20 cellular contexts compared by ENCODE assay signal in the genomic region with DNA sequence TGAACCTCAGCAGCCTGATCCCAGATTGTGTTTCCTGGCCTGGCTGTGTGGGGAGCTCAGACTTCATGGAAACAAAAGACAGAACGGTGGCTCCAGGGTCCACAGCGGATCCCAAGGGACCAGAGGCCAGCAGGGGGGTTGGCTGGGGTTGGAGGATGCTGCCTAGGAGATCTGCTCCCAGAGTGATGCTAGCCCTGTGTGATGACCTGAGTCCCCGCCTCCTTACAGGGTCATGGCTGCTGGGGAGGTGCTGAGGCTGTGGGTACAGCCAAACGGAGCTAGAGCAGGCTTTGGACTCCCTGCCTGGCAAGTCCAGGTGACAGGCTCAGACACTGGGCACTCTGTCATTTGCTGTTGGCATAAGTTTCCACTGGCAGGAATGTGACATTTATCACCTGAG. TPM values are rescaled to one million over a fixed set of nuclear protein-coding genes. Genes with fewer than 3 reads are reported as not detected.
A peak's percentile ranks its signal among the peaks of the same experiment; 100 is the strongest.
DNase-seq lines count a peak whose midpoint lies in the region; ATAC-seq, FAIRE-seq and TF ChIP-seq lines count a peak whose summit lies in the region.
"Had no signal": no experiment of that assay in that cellular context is flagged by ENCODE, and none has a peak within 500 bp of the region (broad histone marks: within the 10 kb centered on the region; RNA-seq: fewer than 3 reads in every experiment).

No MANE protein-coding gene starts in this region.

- peak; percentile 13 for ATAC-seq in left lobe of liver
- no peak for ATAC-seq in HG03520 (IDR thresholded peaks at IDR 0.05; ENCODE audit: unreplicated experiment)
- ATAC-seq: HepG2 had no signal

- peak overlapping the region in 10 of 11 experiments; percentile 31 to 87 (median 67); a peak in 17 of 22 replicates for H3K4me2 ChIP-seq in BLaER1 treated with 17β-estradiol and CSF1 and Interleukin-3, amounts not matched to agents 10 nM and 100 nM
- no peak overlapping the region for H3K4me2 ChIP-seq in mesendoderm (ENCODE audit: low read length)
- H3K4me2 ChIP-seq: KMS-11, PC-9 had no signal

- H2BK15ac ChIP-seq in mesendoderm (replicated peaks; ENCODE audit: low read depth) = no peak overlapping the region

- peak; percentile 5 for FAIRE-seq in GM12891 (lab: Jason Lieb, UNC)
- FAIRE-seq: GM18507, H1, HepG2 had no signal

- no peak overlapping the region for H3K27ac ChIP-seq in BLaER1 treated with 17β-estradiol and CSF1 and Interleukin-3, amounts not matched to agents 10 nM and 100 nM
- no peak overlapping the region for H3K27ac ChIP-seq in mesendoderm (ENCODE audit: low read depth, low read length)
- H3K27ac ChIP-seq: KMS-11, PC-9 had no signal

- no peak overlapping the region for H3K4me3 ChIP-seq in BLaER1 treated with 17β-estradiol and CSF1 and Interleukin-3, amounts not matched to agents 10 nM and 100 nM
- no peak overlapping the region for H3K4me3 ChIP-seq in mesendoderm (ENCODE audit: low read length)
- H3K4me3 ChIP-seq: PC-9 had no signal

- H3K79me1 ChIP-seq in mesendoderm (ENCODE audit: low read length) = no peaks in the 10 kb centered on the region

- DNase-seq in GM12891 (ENCODE audit: insufficient read length, low spot score) = no peak
- no peak for DNase-seq in activated T-helper 1 cell treated with anti-CD3 and anti-CD28 coated beads, Interleukin-12 subunit alpha, Interleukin-12 subunit beta, Interleukin-2, Interleukin-4 antibody, amounts not matched to agents 30 ng/mL and 10 ng/mL and 1 ng/mL, durations not matched to agents 14 hours and 24 hours and 36 hours (ENCODE audit: low spot score)
- no peak for DNase-seq in left lobe of liver (ENCODE audit: low spot score)
- DNase-seq in activated naive CD4-positive, alpha-beta T cell treated with anti-CD3 and anti-CD28 coated beads, Interleukin-2, amount 10 ng/mL, durations not matched to agents 7 days and 5 days = no peak
- DNase-seq in KBM-7 = no peak
- no peak for DNase-seq in mesendoderm
- DNase-seq: CD4-positive, alpha-beta memory T cell; DMS53; EL; NCI-H1417 treated with DMSO at 0.1 percent for 48 hours; NCI-H187 treated with DMSO at 0.1 percent for 48 hours; NCI-H226; NCI-H524 treated with DMSO at 0.1 percent for 48 hours; PC-9 had no signal

- peaks cover 78% of the 10 kb centered on the region for H3K4me1 Mint-ChIP-seq in activated T-helper 1 cell treated with anti-CD3 and anti-CD28 coated beads, Interleukin-12 subunit alpha, Interleukin-12 subunit beta, Interleukin-2, Interleukin-4 antibody, amounts not matched to agents 30 ng/mL and 10 ng/mL and 1 ng/mL, durations not matched to agents 14 hours and 24 hours and 36 hours (ENCODE audit: low read depth)
- H3K4me1 Mint-ChIP-seq in activated naive CD4-positive, alpha-beta T cell treated with anti-CD3 and anti-CD28 coated beads, Interleukin-2, amount 10 ng/mL, durations not matched to agents 7 days and 5 days = peaks cover 58% of the 10 kb centered on the region

- WGBS in mesendoderm (ENCODE audit: extremely low coverage, insufficient coverage, low lambda C conversion rate) = no CpG with 5 or more reads among the region's 4 CpGs

- H3K9me3 ChIP-seq in BLaER1 treated with 17β-estradiol and CSF1 and Interleukin-3, amounts not matched to agents 10 nM and 100 nM (replicated peaks in 1 of 11) = no peaks in the 10 kb centered on the region

- H3K79me2 ChIP-seq in mesendoderm (ENCODE audit: control insufficient read depth, insufficient read depth, low read length) = no peaks in the 10 kb centered on the region

- no peak overlapping the region for H4K8ac ChIP-seq in mesendoderm (ENCODE audit: low read depth, low read length)

- peaks cover 0 to 37% (median 0%) of the 10 kb centered on the region in 11 experiments; a peak in 7 of 22 replicates for H4K20me1 ChIP-seq in BLaER1 treated with 17β-estradiol and CSF1 and Interleukin-3, amounts not matched to agents 10 nM and 100 nM

- CTCF ChIA-PET in activated naive CD4-positive, alpha-beta T cell treated with anti-CD3 and anti-CD28 coated beads, Interleukin-2, amount 10 ng/mL, durations not matched to agents 7 days and 5 days (lab: Charles Lee) = interaction anchor here (1.2 to 2.0 kb wide), 3 partner anchors 9 to 160 kb away, joined by 4 to 5 read pairs (median 5); no protein-coding TSS in a partner anchor

- no peak overlapping the region for H3K4me3 Mint-ChIP-seq in activated T-helper 1 cell treated with anti-CD3 and anti-CD28 coated beads, Interleukin-12 subunit alpha, Interleukin-12 subunit beta, Interleukin-2, Interleukin-4 antibody, amounts not matched to agents 30 ng/mL and 10 ng/mL and 1 ng/mL, durations not matched to agents 14 hours and 24 hours and 36 hours
- no peak overlapping the region for H3K4me3 Mint-ChIP-seq in activated naive CD4-positive, alpha-beta T cell treated with anti-CD3 and anti-CD28 coated beads, Interleukin-2, amount 10 ng/mL, durations not matched to agents 7 days and 5 days
- H3K4me3 Mint-ChIP-seq: CD4-positive, alpha-beta memory T cell had no signal

- H3K36me3 Mint-ChIP-seq in activated T-helper 1 cell treated with anti-CD3 and anti-CD28 coated beads, Interleukin-12 subunit alpha, Interleukin-12 subunit beta, Interleukin-2, Interleukin-4 antibody, amounts not matched to agents 30 ng/mL and 10 ng/mL and 1 ng/mL, durations not matched to agents 14 hours and 24 hours and 36 hours (ENCODE audit: low read depth) = peaks cover 48% of the 10 kb centered on the region
- peaks cover 59% of the 10 kb centered on the region for H3K36me3 Mint-ChIP-seq in activated naive CD4-positive, alpha-beta T cell treated with anti-CD3 and anti-CD28 coated beads, Interleukin-2, amount 10 ng/mL, durations not matched to agents 7 days and 5 days

- peaks cover 0 to 20% (median 2%) of the 10 kb centered on the region in 11 experiments; a peak in 15 of 22 replicates for H3K27me3 ChIP-seq in BLaER1 treated with 17β-estradiol and CSF1 and Interleukin-3, amounts not matched to agents 10 nM and 100 nM
- no peaks in the 10 kb centered on the region for H3K27me3 ChIP-seq in mesendoderm (ENCODE audit: insufficient read depth, low read length, poor library complexity)

- H2BK120ac ChIP-seq in mesendoderm (ENCODE audit: low read depth, low read length) = no peak overlapping the region

- no peak overlapping the region for H3K23ac ChIP-seq in mesendoderm (ENCODE audit: low read length)

- H4K5ac ChIP-seq in mesendoderm (ENCODE audit: low read length) = no peak overlapping the region

- H2BK5ac ChIP-seq in mesendoderm (ENCODE audit: low read length) = no peak overlapping the region

- no peak overlapping the region for H3K56ac ChIP-seq in mesendoderm (ENCODE audit: low read length)

- no peaks in the 10 kb centered on the region for H3K27me3 Mint-ChIP-seq in activated T-helper 1 cell treated with anti-CD3 and anti-CD28 coated beads, Interleukin-12 subunit alpha, Interleukin-12 subunit beta, Interleukin-2, Interleukin-4 antibody, amounts not matched to agents 30 ng/mL and 10 ng/mL and 1 ng/mL, durations not matched to agents 14 hours and 24 hours and 36 hours (ENCODE audit: insufficient read depth)
- H3K27me3 Mint-ChIP-seq in activated naive CD4-positive, alpha-beta T cell treated with anti-CD3 and anti-CD28 coated beads, Interleukin-2, amount 10 ng/mL, durations not matched to agents 7 days and 5 days = no peaks in the 10 kb centered on the region
- H3K27me3 Mint-ChIP-seq: CD4-positive, alpha-beta memory T cell had no signal

- H3K4ac ChIP-seq in mesendoderm (ENCODE audit: low read depth, low read length) = no peak overlapping the region

- H3K36me3 ChIP-seq in BLaER1 treated with 17β-estradiol and CSF1 and Interleukin-3, amounts not matched to agents 10 nM and 100 nM = no peaks in the 10 kb centered on the region
- H3K36me3 ChIP-seq in mesendoderm (ENCODE audit: control insufficient read depth, insufficient read depth, low read length) = no peaks in the 10 kb centered on the region

- H3K9ac ChIP-seq in BLaER1 treated with 17β-estradiol and CSF1 and Interleukin-3, amounts not matched to agents 10 nM and 100 nM = peak overlapping the region in 2 of 11 experiments; percentile 5 to 31; a peak in 1 of 22 replicates
- no peak overlapping the region for H3K9ac ChIP-seq in mesendoderm (ENCODE audit: low read length)
- H3K9ac ChIP-seq: KMS-11 had no signal

- H3K4me1 ChIP-seq in BLaER1 treated with 17β-estradiol and CSF1 and Interleukin-3, amounts not matched to agents 10 nM and 100 nM = peaks cover 13 to 54% (median 32%) of the 10 kb centered on the region in 10 experiments
- no peaks in the 10 kb centered on the region for H3K4me1 ChIP-seq in mesendoderm (ENCODE audit: control insufficient read depth, low read depth, low read length)

- intact Hi-C loops in activated T-helper 1 cell treated with anti-CD3 and anti-CD28 coated beads, Interleukin-12 subunit alpha, Interleukin-12 subunit beta, Interleukin-2, Interleukin-4 antibody, amounts not matched to agents 30 ng/mL and 10 ng/mL and 1 ng/mL, durations not matched to agents 14 hours and 24 hours and 36 hours (cut with micrococcal nuclease) = no loop called here

- in situ Hi-C loops in KBM-7 (cut with MboI; ENCODE audit: low pct_unique_long_range_greater_than_20kb, low sequenced_read_pairs) = no loop called here

- H3K9me3 Mint-ChIP-seq in activated T-helper 1 cell treated with anti-CD3 and anti-CD28 coated beads, Interleukin-12 subunit alpha, Interleukin-12 subunit beta, Interleukin-2, Interleukin-4 antibody, amounts not matched to agents 30 ng/mL and 10 ng/mL and 1 ng/mL, durations not matched to agents 14 hours and 24 hours and 36 hours = no peaks in the 10 kb centered on the region
- no peaks in the 10 kb centered on the region for H3K9me3 Mint-ChIP-seq in activated naive CD4-positive, alpha-beta T cell treated with anti-CD3 and anti-CD28 coated beads, Interleukin-2, amount 10 ng/mL, durations not matched to agents 7 days and 5 days

- no peak overlapping the region for H2AK5ac ChIP-seq in mesendoderm (ENCODE audit: low read length)

- no peak for TF ChIP-seq POLR2A in GM12891 (IDR thresholded peaks at IDR 0.05; ENCODE audit: low read depth, low read length)

- no peak overlapping the region for H3K18ac ChIP-seq in mesendoderm (ENCODE audit: low read length)

- peak overlapping the region; percentile 15 for H3K27ac Mint-ChIP-seq in activated T-helper 1 cell treated with anti-CD3 and anti-CD28 coated beads, Interleukin-12 subunit alpha, Interleukin-12 subunit beta, Interleukin-2, Interleukin-4 antibody, amounts not matched to agents 30 ng/mL and 10 ng/mL and 1 ng/mL, durations not matched to agents 14 hours and 24 hours and 36 hours
- no peak overlapping the region for H3K27ac Mint-ChIP-seq in activated naive CD4-positive, alpha-beta T cell treated with anti-CD3 and anti-CD28 coated beads, Interleukin-2, amount 10 ng/mL, durations not matched to agents 7 days and 5 days

TF ChIP-seq in GM12891, 5 proteins besides CTCF, POLR2A, EP300 and RAD21:
- TF ChIP-seq POLR2AphosphoS5 (IDR thresholded peaks at IDR 0.05; ENCODE audit: low read depth, low read length) = no peak
- TF ChIP-seq TAF1 (IDR thresholded peaks at IDR 0.05; ENCODE audit: low read depth, low read length) = no peak
- no peak for TF ChIP-seq SPI1 (IDR thresholded peaks at IDR 0.05; ENCODE audit: low read depth, low read length)

RNA-seq across cellular contexts. Expression of gene RUNX3, which starts 11.5 kb away (rescaled TPM):
- 82.2 TPM for polyA plus RNA-seq in GM12891 (2012; ENCODE audit: low read depth, missing spikeins)
- total RNA-seq in activated T-helper 1 cell treated with anti-CD3 and anti-CD28 coated beads, Interleukin-12 subunit alpha, Interleukin-12 subunit beta, Interleukin-2, Interleukin-4 antibody, amounts not matched to agents 30 ng/mL and 10 ng/mL and 1 ng/mL, durations not matched to agents 14 hours and 24 hours and 36 hours = 133 and 140 TPM in 2 replicates
- 0.86 TPM for total RNA-seq in left lobe of liver
- polyA plus RNA-seq in mesendoderm (2013, experiment 1 of 2) = 0.53 TPM
- polyA plus RNA-seq in mesendoderm (2013, experiment 2 of 2) = 0.67 TPM
- total RNA-seq: PC-9 had no signal

Comparison
In these comparisons a context has a peak if more than half of its experiments do, and no peak if none do; other contexts are left out.
1. RNA of gene RUNX3, which starts 11.5 kb away (total RNA-seq): 133 to 140 TPM in activated T-helper 1 cell treated with anti-CD3 and anti-CD28 coated beads, Interleukin-12 subunit alpha, Interleukin-12 subunit beta, Interleukin-2, Interleukin-4 antibody, amounts not matched to agents 30 ng/mL and 10 ng/mL and 1 ng/mL, durations not matched to agents 14 hours and 24 hours and 36 hours; 0.86 TPM in left lobe of liver (single experiment); every median in the first group is over 10 times any median in the second.